23 cellular contexts compared by ENCODE assay signal in genomic region chr4:56971383-56971782, GRCh38. TPM values are rescaled to one million over a fixed set of nuclear protein-coding genes. Genes with fewer than 3 reads are reported as not detected.
DNase-seq lines count a peak whose midpoint lies in the region; ATAC-seq and TF ChIP-seq lines count a peak whose summit lies in the region.
"Had no signal": no experiment of that assay in that cellular context is flagged by ENCODE, and none has a peak within 500 bp of the region (broad histone marks: within the 10 kb centered on the region; RNA-seq: fewer than 3 reads in every experiment).

No MANE protein-coding gene starts in this region.

- no peak for TF ChIP-seq CTCF in natural killer cell (IDR thresholded peaks at IDR 0.05)
- TF ChIP-seq CTCF in foreskin fibroblast (IDR thresholded peaks at IDR 0.05; ENCODE audit: low read depth, low read length): no peak
- TF ChIP-seq CTCF in sigmoid colon (IDR thresholded peaks at IDR 0.05): no peak

- H3K36me3 Mint-ChIP-seq in activated CD4-positive, alpha-beta memory T cell treated with anti-CD3 and anti-CD28 coated beads for 36 hours: peaks cover 57% of the 10 kb centered on the region
- peaks cover 66% of the 10 kb centered on the region for H3K36me3 Mint-ChIP-seq in activated CD4-positive, alpha-beta memory T cell treated with anti-CD3 and anti-CD28 coated beads, Interleukin-2, amount 10 ng/mL, durations not matched to agents 7 days and 5 days (ENCODE audit: low read depth)
- peaks cover 33% of the 10 kb centered on the region for H3K36me3 Mint-ChIP-seq in natural killer cell treated with Interleukin-12 subunit alpha and Interleukin-12 subunit beta and Interleukin-15 and Interleukin-18, amount 100 ng/mL, for 72 hours
- peaks cover 39% of the 10 kb centered on the region for H3K36me3 Mint-ChIP-seq in natural killer cell
- peaks cover 40 to 48% of the 10 kb centered on the region in 2 donors for H3K36me3 Mint-ChIP-seq in stimulated activated naive B cell treated with anti-CD40 and anti-IgM and Interleukin-4, amounts not matched to agents 10 μg/mL and 1 μg/mL and 100 μg/mL, for 72 hours

- peaks cover 16 to 75% (median 41%) of the 10 kb centered on the region in 4 donors for H3K36me3 ChIP-seq in sigmoid colon

- WGBS in sigmoid colon, 2 donors: 92 to 93% methylated on average over 2 of the region's 2 CpGs

- H3K4me3 ChIP-seq in foreskin fibroblast (ENCODE audit: low read depth in 1 of 2, low read length in 2 of 2): no peak overlapping the region
- H3K4me3 ChIP-seq in sigmoid colon: no peak overlapping the region
- H3K4me3 ChIP-seq: BLaER1 had no signal

- CTCF ChIA-PET in activated CD4-positive, alpha-beta memory T cell treated with anti-CD3 and anti-CD28 coated beads for 36 hours (lab: Charles Lee): no interaction called here
- CTCF ChIA-PET in activated CD4-positive, alpha-beta memory T cell treated with anti-CD3 and anti-CD28 coated beads, Interleukin-2, amount 10 ng/mL, durations not matched to agents 7 days and 5 days (lab: Charles Lee): interaction anchor here (0.6 kb wide), 1 partner anchor 193 kb away, joined by 3 read pairs; no protein-coding TSS in a partner anchor

- POLR2A ChIA-PET in activated CD4-positive, alpha-beta memory T cell treated with anti-CD3 and anti-CD28 coated beads for 36 hours (lab: Charles Lee): no interaction called here
- POLR2A ChIA-PET in activated CD4-positive, alpha-beta memory T cell treated with anti-CD3 and anti-CD28 coated beads, Interleukin-2, amount 10 ng/mL, durations not matched to agents 7 days and 5 days (lab: Charles Lee): no interaction called here

- H3K4me3 Mint-ChIP-seq in activated CD4-positive, alpha-beta memory T cell treated with anti-CD3 and anti-CD28 coated beads for 36 hours: no peak overlapping the region
- no peak overlapping the region for H3K4me3 Mint-ChIP-seq in activated CD4-positive, alpha-beta memory T cell treated with anti-CD3 and anti-CD28 coated beads, Interleukin-2, amount 10 ng/mL, durations not matched to agents 7 days and 5 days
- H3K4me3 Mint-ChIP-seq in natural killer cell treated with Interleukin-12 subunit alpha and Interleukin-12 subunit beta and Interleukin-15 and Interleukin-18, amount 100 ng/mL, for 72 hours: peak overlapping the region; percentile 13
- H3K4me3 Mint-ChIP-seq in natural killer cell: no peak overlapping the region
- H3K4me3 Mint-ChIP-seq in stimulated activated naive B cell treated with anti-CD40 and anti-IgM and Interleukin-4, amounts not matched to agents 10 μg/mL and 1 μg/mL and 100 μg/mL, for 72 hours: no peak overlapping the region

- H3K27ac Mint-ChIP-seq in activated CD4-positive, alpha-beta memory T cell treated with anti-CD3 and anti-CD28 coated beads for 36 hours: peak overlapping the region; percentile 54
- no peak overlapping the region for H3K27ac Mint-ChIP-seq in activated CD4-positive, alpha-beta memory T cell treated with anti-CD3 and anti-CD28 coated beads, Interleukin-2, amount 10 ng/mL, durations not matched to agents 7 days and 5 days
- peak overlapping the region; percentile 18 to 68 for H3K27ac Mint-ChIP-seq in natural killer cell treated with Interleukin-12 subunit alpha and Interleukin-12 subunit beta and Interleukin-15 and Interleukin-18, amount 100 ng/mL, for 72 hours
- H3K27ac Mint-ChIP-seq in natural killer cell: no peak overlapping the region
- H3K27ac Mint-ChIP-seq in stimulated activated naive B cell treated with anti-CD40 and anti-IgM and Interleukin-4, amounts not matched to agents 10 μg/mL and 1 μg/mL and 100 μg/mL, for 72 hours: peak overlapping the region; percentile 25

- H3K27me3 Mint-ChIP-seq in activated CD4-positive, alpha-beta memory T cell treated with anti-CD3 and anti-CD28 coated beads for 36 hours: no peaks in the 10 kb centered on the region
- H3K27me3 Mint-ChIP-seq in activated CD4-positive, alpha-beta memory T cell treated with anti-CD3 and anti-CD28 coated beads, Interleukin-2, amount 10 ng/mL, durations not matched to agents 7 days and 5 days: no peaks in the 10 kb centered on the region
- no peaks in the 10 kb centered on the region for H3K27me3 Mint-ChIP-seq in natural killer cell treated with Interleukin-12 subunit alpha and Interleukin-12 subunit beta and Interleukin-15 and Interleukin-18, amount 100 ng/mL, for 72 hours
- H3K27me3 Mint-ChIP-seq in natural killer cell (ENCODE audit: low read depth in 2 of 2): no peaks in the 10 kb centered on the region
- H3K27me3 Mint-ChIP-seq in stimulated activated naive B cell treated with anti-CD40 and anti-IgM and Interleukin-4, amounts not matched to agents 10 μg/mL and 1 μg/mL and 100 μg/mL, for 72 hours: no peaks in the 10 kb centered on the region
- H3K27me3 Mint-ChIP-seq: CD4-positive, CD25-positive, alpha-beta regulatory T cell had no signal

- H3K27ac ChIP-seq in sigmoid colon: no peak overlapping the region
- H3K27ac ChIP-seq: BLaER1 had no signal

- H3K27me3 ChIP-seq in sigmoid colon: no peaks in the 10 kb centered on the region
- H3K27me3 ChIP-seq: BLaER1 had no signal

- peaks cover 0 to 22% (median 19%) of the 10 kb centered on the region in 4 donors for H3K4me1 ChIP-seq in sigmoid colon

- ATAC-seq in natural killer cell treated with Interleukin-12 subunit alpha and Interleukin-12 subunit beta and Interleukin-15 and Interleukin-18, amount 100 ng/mL, for 72 hours: no peak
- no peak for ATAC-seq in natural killer cell
- no peak for ATAC-seq in stimulated activated naive B cell treated with anti-CD40 and anti-IgM and Interleukin-4, amounts not matched to agents 10 μg/mL and 1 μg/mL and 100 μg/mL, for 72 hours (replicated peaks)
- ATAC-seq: HepG2 had no signal

- peaks cover 17% of the 10 kb centered on the region for H3K9me3 Mint-ChIP-seq in activated CD4-positive, alpha-beta memory T cell treated with anti-CD3 and anti-CD28 coated beads for 36 hours
- H3K9me3 Mint-ChIP-seq in activated CD4-positive, alpha-beta memory T cell treated with anti-CD3 and anti-CD28 coated beads, Interleukin-2, amount 10 ng/mL, durations not matched to agents 7 days and 5 days: peaks cover 13% of the 10 kb centered on the region
- no peaks in the 10 kb centered on the region for H3K9me3 Mint-ChIP-seq in natural killer cell treated with Interleukin-12 subunit alpha and Interleukin-12 subunit beta and Interleukin-15 and Interleukin-18, amount 100 ng/mL, for 72 hours
- peaks cover 0 to 4% of the 10 kb centered on the region in 2 donors for H3K9me3 Mint-ChIP-seq in natural killer cell
- H3K9me3 Mint-ChIP-seq in stimulated activated naive B cell treated with anti-CD40 and anti-IgM and Interleukin-4, amounts not matched to agents 10 μg/mL and 1 μg/mL and 100 μg/mL, for 72 hours: peaks cover 0 to 2% of the 10 kb centered on the region in 2 donors

- intact Hi-C loops in activated CD4-positive, alpha-beta memory T cell treated with anti-CD3 and anti-CD28 coated beads for 36 hours (cut with micrococcal nuclease): loop anchor here (10.0 kb wide), 2 partner anchors 507 to 1117 kb away; partner anchors contain the start of genes EXOC1 and SRP72
- intact Hi-C loops in natural killer cell (cut with micrococcal nuclease) (no loop called here), sigmoid colon (cut with DNase I) (no loop called here)

- peaks cover 0 to 5% (median 3%) of the 10 kb centered on the region in 4 donors for H3K9me3 ChIP-seq in sigmoid colon

- no peak for DNase-seq in activated CD4-positive, alpha-beta memory T cell treated with anti-CD3 and anti-CD28 coated beads for 36 hours
- DNase-seq in activated CD4-positive, alpha-beta memory T cell treated with anti-CD3 and anti-CD28 coated beads, Interleukin-2, amount 10 ng/mL, durations not matched to agents 7 days and 5 days: no peak
- DNase-seq in natural killer cell treated with Interleukin-12 subunit alpha and Interleukin-12 subunit beta and Interleukin-15 and Interleukin-18, amount 100 ng/mL, for 72 hours (ENCODE audit: low spot score): no peak
- DNase-seq in natural killer cell (no peak), foreskin fibroblast (no peak), sigmoid colon (no peak)
- no peak for DNase-seq in stimulated activated naive B cell treated with anti-CD40 and anti-IgM and Interleukin-4, amounts not matched to agents 10 μg/mL and 1 μg/mL and 100 μg/mL, for 72 hours
- DNase-seq: CD4-positive, CD25-positive, alpha-beta regulatory T cell; DMS153; DND-41; Karpas-422; NCI-H1092 treated with DMSO at 0.1 percent for 48 hours; NCI-H1436; NCI-H187; NCI-H2081 treated with DMSO at 0.1 percent for 48 hours; NCI-H2171; NCI-H226; NCI-H510A; NCI-H69; Right ventricle myocardium superior; RPMI8226 had no signal

- TF ChIP-seq EP300 in sigmoid colon (IDR thresholded peaks at IDR 0.05): no peak

- TF ChIP-seq POLR2A in sigmoid colon (IDR thresholded peaks at IDR 0.05): no peak

- H3K4me1 Mint-ChIP-seq in activated CD4-positive, alpha-beta memory T cell treated with anti-CD3 and anti-CD28 coated beads for 36 hours (ENCODE audit: low read depth): peaks cover 45% of the 10 kb centered on the region
- H3K4me1 Mint-ChIP-seq in activated CD4-positive, alpha-beta memory T cell treated with anti-CD3 and anti-CD28 coated beads, Interleukin-2, amount 10 ng/mL, durations not matched to agents 7 days and 5 days: peaks cover 48% of the 10 kb centered on the region
- H3K4me1 Mint-ChIP-seq in natural killer cell treated with Interleukin-12 subunit alpha and Interleukin-12 subunit beta and Interleukin-15 and Interleukin-18, amount 100 ng/mL, for 72 hours (ENCODE audit: low read depth in 2 of 2): peaks cover 28 to 30% of the 10 kb centered on the region in 2 donors
- H3K4me1 Mint-ChIP-seq in natural killer cell: peaks cover 27 to 33% of the 10 kb centered on the region in 2 donors
- H3K4me1 Mint-ChIP-seq in stimulated activated naive B cell treated with anti-CD40 and anti-IgM and Interleukin-4, amounts not matched to agents 10 μg/mL and 1 μg/mL and 100 μg/mL, for 72 hours: peaks cover 20 to 34% of the 10 kb centered on the region in 2 donors

RNA-seq across cellular contexts. Expression of gene NOA1, which starts 6.0 kb away (rescaled TPM):
- total RNA-seq in activated CD4-positive, alpha-beta memory T cell treated with anti-CD3 and anti-CD28 coated beads for 36 hours: 10 to 100 TPM; 25.0 to 26.6 TPM
- total RNA-seq in activated CD4-positive, alpha-beta memory T cell treated with anti-CD3 and anti-CD28 coated beads, Interleukin-2, amount 10 ng/mL, durations not matched to agents 7 days and 5 days: 10 to 100 TPM; 22.1 to 22.6 TPM
- total RNA-seq in natural killer cell treated with Interleukin-12 subunit alpha and Interleukin-12 subunit beta and Interleukin-15 and Interleukin-18, amount 100 ng/mL, for 72 hours: 10 to 100 TPM; 14.2 to 15.6 TPM
- 10 to 100 TPM; 11.7 to 15.3 (median 13.8) TPM for total RNA-seq in natural killer cell
- total RNA-seq in sigmoid colon: 10 to 100 TPM; 24.4 to 37.4 (median 25.6) TPM
- polyA plus RNA-seq in sigmoid colon: 10 to 100 TPM; 13.9 to 15.6 (median 15.0) TPM

RNA-seq across cellular contexts. Expression of gene POLR2B, which starts 7.3 kb away (rescaled TPM):
- 100 to 1,000 TPM; 114 to 123 TPM for total RNA-seq in activated CD4-positive, alpha-beta memory T cell treated with anti-CD3 and anti-CD28 coated beads for 36 hours
- total RNA-seq in activated CD4-positive, alpha-beta memory T cell treated with anti-CD3 and anti-CD28 coated beads, Interleukin-2, amount 10 ng/mL, durations not matched to agents 7 days and 5 days: 100 to 1,000 TPM; 107 to 109 TPM
- total RNA-seq in natural killer cell treated with Interleukin-12 subunit alpha and Interleukin-12 subunit beta and Interleukin-15 and Interleukin-18, amount 100 ng/mL, for 72 hours: 100 to 1,000 TPM; 146 to 162 TPM
- total RNA-seq in natural killer cell (100 to 1,000 TPM; 108 to 113 (median 110) TPM), sigmoid colon (10 to 100 TPM; 57.6 to 87.8 (median 60.1) TPM)
- 10 to 100 TPM; 21.6 to 38.9 (median 22.9) TPM for polyA plus RNA-seq in sigmoid colon

Comparison
In these comparisons a context has a peak if more than half of its experiments do, and no peak if none do; other contexts are left out.
1. H3K27ac Mint-ChIP-seq: peak in activated CD4-positive, alpha-beta memory T cell treated with anti-CD3 and anti-CD28 coated beads for 36 hours (single experiment), natural killer cell treated with Interleukin-12 subunit alpha and Interleukin-12 subunit beta and Interleukin-15 and Interleukin-18, amount 100 ng/mL, for 72 hours (2 of 2) and stimulated activated naive B cell treated with anti-CD40 and anti-IgM and Interleukin-4, amounts not matched to agents 10 μg/mL and 1 μg/mL and 100 μg/mL, for 72 hours (single experiment); none in activated CD4-positive, alpha-beta memory T cell treated with anti-CD3 and anti-CD28 coated beads, Interleukin-2, amount 10 ng/mL, durations not matched to agents 7 days and 5 days (single experiment) and natural killer cell (0 of 2).